ENCODE assay signal across 1 cellular context in the genomic region with DNA sequence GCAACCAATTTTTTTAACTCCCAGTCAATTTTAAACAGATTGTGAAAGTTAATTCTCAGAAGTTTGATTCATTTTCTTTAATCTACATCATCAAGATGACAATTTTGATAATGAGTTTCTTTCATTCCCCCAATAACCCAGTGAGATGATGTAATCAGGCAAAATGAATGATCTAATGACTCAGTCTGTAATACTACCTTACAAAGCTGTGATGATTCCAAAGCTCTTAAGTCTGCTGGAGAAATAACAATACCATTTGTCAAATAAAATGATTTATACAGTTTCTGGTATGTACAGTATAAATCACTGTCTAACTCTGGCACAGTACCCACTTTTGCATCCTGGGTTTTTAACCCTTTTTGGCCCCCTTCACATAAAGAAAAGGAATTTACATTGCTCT.
TF ChIP-seq lines count a peak whose summit lies in the region.

No MANE protein-coding gene starts in this region.

TF ChIP-seq in HEK293T, 16 proteins besides CTCF, POLR2A, EP300 and RAD21:
- TF ChIP-seq, protein P1, sequence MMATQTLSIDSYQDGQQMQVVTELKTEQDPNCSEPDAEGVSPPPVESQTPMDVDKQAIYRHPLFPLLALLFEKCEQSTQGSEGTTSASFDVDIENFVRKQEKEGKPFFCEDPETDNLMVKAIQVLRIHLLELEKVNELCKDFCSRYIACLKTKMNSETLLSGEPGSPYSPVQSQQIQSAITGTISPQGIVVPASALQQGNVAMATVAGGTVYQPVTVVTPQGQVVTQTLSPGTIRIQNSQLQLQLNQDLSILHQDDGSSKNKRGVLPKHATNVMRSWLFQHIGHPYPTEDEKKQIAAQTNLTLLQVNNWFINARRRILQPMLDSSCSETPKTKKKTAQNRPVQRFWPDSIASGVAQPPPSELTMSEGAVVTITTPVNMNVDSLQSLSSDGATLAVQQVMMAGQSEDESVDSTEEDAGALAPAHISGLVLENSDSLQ (IDR thresholded peaks at IDR 0.05) = peak; percentile 89
- TF ChIP-seq BHLHE40 (IDR thresholded peaks at IDR 0.05; ENCODE audit: borderline replicate concordance) = no peak
- TF ChIP-seq CTBP1 (IDR thresholded peaks at IDR 0.05; ENCODE audit: borderline replicate concordance) = 0 out of 2 replicates have a peak, but pooled peaks have one; percentile 25
